9 cellular contexts compared by ENCODE assay signal in the genomic region with DNA sequence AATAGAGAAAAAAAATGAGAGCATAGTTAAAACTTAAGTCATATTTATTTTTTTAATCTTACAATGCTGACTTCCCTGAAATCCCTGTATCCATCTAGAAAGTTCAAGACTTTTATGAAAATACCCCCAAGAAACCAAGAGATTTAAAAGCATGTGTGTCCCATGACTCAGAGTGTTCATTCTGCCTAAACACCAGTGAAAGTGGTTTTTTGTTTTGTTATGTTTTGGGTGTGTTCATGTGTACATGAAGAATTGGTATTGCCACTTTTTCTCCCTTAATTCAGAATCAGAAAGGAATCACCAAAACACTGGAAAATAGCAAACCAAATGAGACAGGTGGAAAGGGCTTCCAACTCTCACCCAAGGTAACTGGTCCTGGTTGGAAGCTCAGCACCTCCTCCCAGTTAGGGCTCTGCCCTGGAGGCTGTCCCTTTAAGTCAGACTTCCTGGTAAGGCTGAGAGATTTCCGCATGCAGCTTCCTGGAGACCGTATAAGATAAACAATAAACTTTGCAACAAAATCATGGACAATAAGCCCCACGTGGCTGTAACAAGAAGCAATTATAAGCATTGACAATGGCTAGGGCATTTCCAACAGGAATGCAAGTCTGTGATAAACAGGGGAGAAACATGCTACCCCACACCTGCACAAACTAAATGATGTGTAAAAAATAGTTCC.
A peak's percentile ranks its signal among the peaks of the same experiment; 100 is the strongest.
DNase-seq lines count a peak whose midpoint lies in the region; ATAC-seq and TF ChIP-seq lines count a peak whose summit lies in the region.
"Had no signal": no experiment of that assay in that cellular context is flagged by ENCODE, and none has a peak within 500 bp of the region (broad histone marks: within the 10 kb centered on the region; RNA-seq: fewer than 3 reads in every experiment).

No MANE protein-coding gene starts in this region.

- intact Hi-C loops in left ventricle myocardium inferior (cut with micrococcal nuclease) = no loop called here

- peak; percentile 14 for DNase-seq in stimulated activated CD4-positive, alpha-beta T cell treated with anti-CD3 and anti-CD28 coated beads, Interleukin-2, amount 100 ng/mL, for 4 hours (ENCODE audit: low read depth)
- DNase-seq in stimulated activated CD4-positive, alpha-beta T cell treated with anti-CD3 and anti-CD28 coated beads, Interleukin-2, amount 100 ng/mL, for 48 hours = no peak
- DNase-seq in activated T-helper 1 cell treated with Interleukin-2 at 50 U/mL for 16 hours (ENCODE audit: low read depth) (peak; percentile 29), left ventricle myocardium inferior (no peak), midbrain (lab: John Stamatoyannopoulos, UW) (no peak)
- no peak for DNase-seq in stimulated activated naive B cell treated with anti-CD40 and anti-IgM and Interleukin-4, amounts not matched to agents 10 μg/mL and 1 μg/mL and 100 μg/mL, for 72 hours

- H3K36me3 Mint-ChIP-seq in stimulated activated naive B cell treated with anti-CD40 and anti-IgM and Interleukin-4, amounts not matched to agents 10 μg/mL and 1 μg/mL and 100 μg/mL, for 72 hours = no peaks in the 10 kb centered on the region

- H3K27ac Mint-ChIP-seq in stimulated activated naive B cell treated with anti-CD40 and anti-IgM and Interleukin-4, amounts not matched to agents 10 μg/mL and 1 μg/mL and 100 μg/mL, for 72 hours = peak overlapping the region; percentile 65

- H3K27ac ChIP-seq in left ventricle myocardium inferior (replicated peaks) = peak overlapping the region; percentile 74

- no peak overlapping the region for H3K4me3 Mint-ChIP-seq in stimulated activated naive B cell treated with anti-CD40 and anti-IgM and Interleukin-4, amounts not matched to agents 10 μg/mL and 1 μg/mL and 100 μg/mL, for 72 hours

- no peak for ATAC-seq in stimulated activated naive B cell treated with anti-CD40 and anti-IgM and Interleukin-4, amounts not matched to agents 10 μg/mL and 1 μg/mL and 100 μg/mL, for 72 hours (replicated peaks)
- no peak for ATAC-seq in GM19023 (IDR thresholded peaks at IDR 0.05; ENCODE audit: unreplicated experiment)
- ATAC-seq in HG03095 (IDR thresholded peaks at IDR 0.05; ENCODE audit: unreplicated experiment) = no peak

- H3K4me1 ChIP-seq in left ventricle myocardium inferior = peaks cover 74% of the 10 kb centered on the region

- H3K27me3 Mint-ChIP-seq in stimulated activated naive B cell treated with anti-CD40 and anti-IgM and Interleukin-4, amounts not matched to agents 10 μg/mL and 1 μg/mL and 100 μg/mL, for 72 hours = no peaks in the 10 kb centered on the region

- no peaks in the 10 kb centered on the region for H3K9me3 Mint-ChIP-seq in stimulated activated naive B cell treated with anti-CD40 and anti-IgM and Interleukin-4, amounts not matched to agents 10 μg/mL and 1 μg/mL and 100 μg/mL, for 72 hours

- H3K4me1 Mint-ChIP-seq in stimulated activated naive B cell treated with anti-CD40 and anti-IgM and Interleukin-4, amounts not matched to agents 10 μg/mL and 1 μg/mL and 100 μg/mL, for 72 hours = peaks cover 35 to 45% of the 10 kb centered on the region in 2 donors

- H3K9me3 ChIP-seq in left ventricle myocardium inferior (replicated peaks) = no peaks in the 10 kb centered on the region
- H3K9me3 ChIP-seq: thoracic aorta had no signal

- no peaks in the 10 kb centered on the region for H3K36me3 ChIP-seq in left ventricle myocardium inferior
- H3K36me3 ChIP-seq: thoracic aorta had no signal

- no peaks in the 10 kb centered on the region for H3K27me3 ChIP-seq in left ventricle myocardium inferior (ENCODE audit: low read depth)

- TF ChIP-seq CTCF in left ventricle myocardium inferior (IDR thresholded peaks at IDR 0.05; ENCODE audit: borderline replicate concordance) = no peak

- no peak overlapping the region for H3K4me3 ChIP-seq in left ventricle myocardium inferior
- H3K4me3 ChIP-seq: thoracic aorta had no signal

Comparison
In these comparisons a context has a peak if more than half of its experiments do, and no peak if none do; other contexts are left out.
1. DNase-seq: peak in stimulated activated CD4-positive, alpha-beta T cell treated with anti-CD3 and anti-CD28 coated beads, Interleukin-2, amount 100 ng/mL, for 4 hours (single experiment) and activated T-helper 1 cell treated with Interleukin-2 at 50 U/mL for 16 hours (single experiment); none in stimulated activated CD4-positive, alpha-beta T cell treated with anti-CD3 and anti-CD28 coated beads, Interleukin-2, amount 100 ng/mL, for 48 hours (0 of 2), left ventricle myocardium inferior (single experiment), stimulated activated naive B cell treated with anti-CD40 and anti-IgM and Interleukin-4, amounts not matched to agents 10 μg/mL and 1 μg/mL and 100 μg/mL, for 72 hours (single experiment) and midbrain (single experiment).